20 cellular contexts compared by ENCODE assay signal in the genomic region with DNA sequence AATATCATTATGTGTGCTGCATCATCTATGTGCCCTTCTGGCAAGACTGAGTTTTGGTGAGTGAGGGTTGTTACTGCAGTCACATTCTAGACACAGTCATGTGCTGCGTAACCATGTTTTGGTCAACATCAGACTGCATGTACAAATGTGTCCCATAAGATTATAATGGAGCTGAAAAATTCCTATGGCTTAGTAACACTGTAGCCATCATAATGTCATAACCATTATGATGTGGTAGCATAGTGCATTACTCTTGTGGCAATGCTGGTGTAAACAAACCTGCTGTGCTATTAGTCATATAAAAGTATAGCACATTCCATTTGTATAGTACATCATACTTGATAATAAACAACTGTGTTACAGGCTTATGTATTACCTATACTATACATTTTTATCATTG.
A peak's percentile ranks its signal among the peaks of the same experiment; 100 is the strongest.
DNase-seq lines count a peak whose midpoint lies in the region; ATAC-seq and TF ChIP-seq lines count a peak whose summit lies in the region.
"Had no signal": no experiment of that assay in that cellular context is flagged by ENCODE, and none has a peak within 500 bp of the region (broad histone marks: within the 10 kb centered on the region; RNA-seq: fewer than 3 reads in every experiment).

No MANE protein-coding gene starts in this region.

- TF ChIP-seq POLR2A in body of pancreas (IDR thresholded peaks at IDR 0.05), result no peak

- ATAC-seq in GM18517 (IDR thresholded peaks at IDR 0.05; ENCODE audit: unreplicated experiment), result no peak
- no peak for ATAC-seq in left cardiac atrium
- no peak for ATAC-seq in body of pancreas
- ATAC-seq: Right ventricle myocardium inferior had no signal

- DNase-seq in DMS53 (lab: John Stamatoyannopoulos, UW) (peak; percentile 31), DMS53 treated with DMSO at 0.1 percent for 48 hours (lab: John Stamatoyannopoulos, UW; ENCODE audit: unreplicated experiment) (no peak), adipocyte (ENCODE audit: low read depth) (peak; percentile 27), fibroblast of pulmonary artery (ENCODE audit: low read depth) (peak; percentile 45), left cardiac atrium (no peak), body of pancreas (no peak), NCI-H524 (lab: John Stamatoyannopoulos, UW) (no peak)
- DNase-seq: activated effector memory CD4-positive, alpha-beta T cell treated with Interleukin-2 at 50 U/mL for 16 hours; amniotic stem cell; glutamatergic neuron; Kasumi-1; naive B cell; NCI-H146; NCI-H345; T-helper 2 cell had no signal

- intact Hi-C loops in left cardiac atrium (cut with DNase I) (loop anchor here in 1 of 2 donors (10.0 kb wide), 1 partner anchor 274 kb away; the partner anchor contains the start of gene SPRY1), body of pancreas (cut with DNase I) (no loop called here)

- no peaks in the 10 kb centered on the region for H3K9me3 ChIP-seq in adipocyte (ENCODE audit: control insufficient read depth, low read length)
- H3K9me3 ChIP-seq in body of pancreas, result no peaks in the 10 kb centered on the region

- H3K36me3 ChIP-seq in adipocyte (ENCODE audit: control insufficient read depth, insufficient read depth, low read length, severe bottlenecking) (no peaks in the 10 kb centered on the region), body of pancreas (replicated peaks in 1 of 2; ENCODE audit: insufficient read depth in 1 of 2, low read depth in 2 of 2) (no peaks in the 10 kb centered on the region)

- H3K4me3 ChIP-seq in adipocyte (ENCODE audit: low read length) (no peak overlapping the region), fibroblast of pulmonary artery (replicated peaks; ENCODE audit: low read depth, low read length) (no peak overlapping the region), body of pancreas (no peak overlapping the region)
- H3K4me3 ChIP-seq: lung had no signal

- 92 to 94% methylated on average over 1 of the region's 1 CpG for WGBS in body of pancreas, 2 donors

- no peaks in the 10 kb centered on the region for H3K27me3 ChIP-seq in adipocyte (replicated peaks; ENCODE audit: control insufficient read depth, insufficient read depth, low read length)
- H3K27me3 ChIP-seq in body of pancreas, result no peaks in the 10 kb centered on the region

- no peak overlapping the region for H3K27ac ChIP-seq in body of pancreas
- H3K27ac ChIP-seq: 22Rv1, C4-2B had no signal

- no peak overlapping the region for H3K9ac ChIP-seq in adipocyte (ENCODE audit: low read length)

- no peak for TF ChIP-seq CTCF in fibroblast of pulmonary artery (IDR thresholded peaks at IDR 0.05; ENCODE audit: low read length, missing control alignments)
- TF ChIP-seq CTCF in body of pancreas (IDR thresholded peaks at IDR 0.05), result no peak

- H3K4me1 ChIP-seq in adipocyte (ENCODE audit: control insufficient read depth, insufficient read depth, low read length) (peaks cover 2% of the 10 kb centered on the region), body of pancreas (peaks cover 5% of the 10 kb centered on the region)

Comparison
In these comparisons a context has a peak if more than half of its experiments do, and no peak if none do; other contexts are left out.
1. DNase-seq: peak in DMS53 (single experiment), adipocyte (single experiment) and fibroblast of pulmonary artery (single experiment); none in DMS53 treated with DMSO at 0.1 percent for 48 hours (single experiment), left cardiac atrium (single experiment), body of pancreas (0 of 4) and NCI-H524 (0 of 2).